ENCODE assay signal across 8 cellular contexts in the genomic region with DNA sequence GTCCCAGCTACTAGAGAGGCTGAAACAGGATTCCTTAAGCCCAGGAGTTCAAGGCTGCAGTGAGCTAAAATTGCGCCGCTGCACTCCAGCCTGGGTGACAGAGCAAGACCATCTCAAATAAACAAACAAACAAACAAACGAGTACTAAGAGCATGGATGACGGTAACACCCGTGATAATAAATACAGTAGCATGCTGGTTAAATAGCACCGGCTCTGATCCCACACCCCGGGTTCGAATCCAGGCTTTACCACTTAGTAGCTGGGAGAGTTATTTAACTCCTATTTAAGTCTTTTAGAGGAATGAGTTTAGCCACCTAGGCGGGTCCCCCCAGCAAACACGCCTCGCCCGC. TPM values are rescaled to one million over a fixed set of nuclear protein-coding genes. Genes with fewer than 3 reads are reported as not detected.
DNase-seq lines count a peak whose midpoint lies in the region; ATAC-seq and TF ChIP-seq lines count a peak whose summit lies in the region.

No MANE protein-coding gene starts in this region.

- peak overlapping the region; percentile 94 for H3K4me3 Mint-ChIP-seq in dendritic cell treated with granulocyte-macrophage colony-stimulating factor and Interleukin-4, amounts not matched to agents 40 ng/mL and 50 ng/mL, for 4 days
- H3K4me3 Mint-ChIP-seq in natural killer cell treated with Interleukin-12 subunit alpha and Interleukin-12 subunit beta and Interleukin-15 and Interleukin-18, amount 100 ng/mL, for 72 hours = peak overlapping the region; percentile 93

- intact Hi-C loops in dendritic cell treated with granulocyte-macrophage colony-stimulating factor and Interleukin-4, amounts not matched to agents 40 ng/mL and 50 ng/mL, for 4 days (cut with micrococcal nuclease) = no loop called here

- H2AFZ ChIP-seq in KMS-11 (ENCODE audit: low read depth) = peak overlapping the region; percentile 91

- peaks cover 30% of the 10 kb centered on the region for H3K36me3 Mint-ChIP-seq in dendritic cell treated with granulocyte-macrophage colony-stimulating factor and Interleukin-4, amounts not matched to agents 40 ng/mL and 50 ng/mL, for 4 days (ENCODE audit: low read depth)
- H3K36me3 Mint-ChIP-seq in natural killer cell treated with Interleukin-12 subunit alpha and Interleukin-12 subunit beta and Interleukin-15 and Interleukin-18, amount 100 ng/mL, for 72 hours = no peaks in the 10 kb centered on the region

- peaks cover 3% of the 10 kb centered on the region for H3K27me3 ChIP-seq in BJ (ENCODE audit: control insufficient read depth, insufficient read depth, low read length)
- H3K27me3 ChIP-seq in KMS-11 (ENCODE audit: insufficient read depth, low read depth) = no peaks in the 10 kb centered on the region

- peak overlapping the region; percentile 88 for H3K9ac ChIP-seq in KMS-11

- CTCF ChIA-PET in BJ (lab: Yijun Ruan, JAX) = interaction anchor here (1.2 to 1.6 kb wide), 2 partner anchors 48 to 54 kb away, joined by 3 read pairs; no protein-coding TSS in a partner anchor
- CTCF ChIA-PET in GM10248 (lab: Yijun Ruan, JAX) = no interaction called here

- POLR2A ChIA-PET in BJ (lab: Charles Lee) = no interaction called here
- POLR2A ChIA-PET in GM10248 (lab: Yijun Ruan, JAX) = no interaction called here

- no peak for ATAC-seq in natural killer cell treated with Interleukin-12 subunit alpha and Interleukin-12 subunit beta and Interleukin-15 and Interleukin-18, amount 100 ng/mL, for 72 hours
- ATAC-seq in HG02938 (IDR thresholded peaks at IDR 0.05; ENCODE audit: unreplicated experiment) (no peak), GM21529 (IDR thresholded peaks at IDR 0.05; ENCODE audit: unreplicated experiment) (no peak)

- DNase-seq in BJ (ENCODE audit: low read depth) = no peak
- no peak for DNase-seq in natural killer cell treated with Interleukin-12 subunit alpha and Interleukin-12 subunit beta and Interleukin-15 and Interleukin-18, amount 100 ng/mL, for 72 hours (ENCODE audit: low spot score)
- DNase-seq in C1 segment of cervical spinal cord (lab: John Stamatoyannopoulos, UW) = no peak
- DNase-seq in GM10248 (ENCODE audit: extremely low spot score) = no peak

- H3K9me3 Mint-ChIP-seq in dendritic cell treated with granulocyte-macrophage colony-stimulating factor and Interleukin-4, amounts not matched to agents 40 ng/mL and 50 ng/mL, for 4 days = no peaks in the 10 kb centered on the region
- H3K9me3 Mint-ChIP-seq in natural killer cell treated with Interleukin-12 subunit alpha and Interleukin-12 subunit beta and Interleukin-15 and Interleukin-18, amount 100 ng/mL, for 72 hours = no peaks in the 10 kb centered on the region

- peaks cover 7% of the 10 kb centered on the region for H3K4me1 ChIP-seq in KMS-11 (ENCODE audit: low read depth, poor library complexity, severe bottlenecking)

- no peaks in the 10 kb centered on the region for H4K20me1 ChIP-seq in KMS-11 (ENCODE audit: insufficient read depth)

- no peak overlapping the region for H3K27ac ChIP-seq in KMS-11

- peak overlapping the region; percentile 98 for H3K4me3 ChIP-seq in BJ (ENCODE audit: low read depth, low read length)
- H3K4me3 ChIP-seq in KMS-11 (IDR thresholded peaks at IDR 0.05; ENCODE audit: insufficient read depth, low read depth, low read length) = no peak overlapping the region

- H3K36me3 ChIP-seq in BJ (ENCODE audit: control insufficient read depth, insufficient read depth, low read length) = peaks cover 7% of the 10 kb centered on the region
- peaks cover 2% of the 10 kb centered on the region; the same call in 1 of the 2 replicates for H3K36me3 ChIP-seq in KMS-11 (ENCODE audit: insufficient read depth)

- peak overlapping the region; percentile 92 for H3K27ac Mint-ChIP-seq in dendritic cell treated with granulocyte-macrophage colony-stimulating factor and Interleukin-4, amounts not matched to agents 40 ng/mL and 50 ng/mL, for 4 days
- H3K27ac Mint-ChIP-seq in natural killer cell treated with Interleukin-12 subunit alpha and Interleukin-12 subunit beta and Interleukin-15 and Interleukin-18, amount 100 ng/mL, for 72 hours = peak overlapping the region; percentile 64 to 92

- peaks cover 33% of the 10 kb centered on the region for H3K27me3 Mint-ChIP-seq in dendritic cell treated with granulocyte-macrophage colony-stimulating factor and Interleukin-4, amounts not matched to agents 40 ng/mL and 50 ng/mL, for 4 days
- H3K27me3 Mint-ChIP-seq in natural killer cell treated with Interleukin-12 subunit alpha and Interleukin-12 subunit beta and Interleukin-15 and Interleukin-18, amount 100 ng/mL, for 72 hours = no peaks in the 10 kb centered on the region

- peaks cover 33% of the 10 kb centered on the region for H3K4me1 Mint-ChIP-seq in dendritic cell treated with granulocyte-macrophage colony-stimulating factor and Interleukin-4, amounts not matched to agents 40 ng/mL and 50 ng/mL, for 4 days (ENCODE audit: low read depth)
- H3K4me1 Mint-ChIP-seq in natural killer cell treated with Interleukin-12 subunit alpha and Interleukin-12 subunit beta and Interleukin-15 and Interleukin-18, amount 100 ng/mL, for 72 hours (ENCODE audit: low read depth in 2 of 2) = peaks cover 12 to 13% of the 10 kb centered on the region in 2 donors

- peaks cover 32% of the 10 kb centered on the region for H3K79me2 ChIP-seq in KMS-11 (ENCODE audit: insufficient read depth, low read depth)

- H3K4me2 ChIP-seq in KMS-11 = peak overlapping the region; percentile 88; the same call in 1 of the 2 replicates

- TF ChIP-seq CTCF in BJ (IDR thresholded peaks at IDR 0.05; ENCODE audit: insufficient read depth, low read depth, low read length) (no peak), KMS-11 (conservative IDR thresholded peaks at IDR 0.05; ENCODE audit: low read depth, low read length) (no peak), GM10248 (IDR thresholded peaks at IDR 0.05; ENCODE audit: control extremely low read depth, extremely low read depth, low read depth, missing control alignments) (no peak)

RNA-seq across cellular contexts. Expression of a gene that starts 0.3 kb away (rescaled TPM):
- 43.9 and 54.6 TPM in 2 replicates for polyA plus RNA-seq in BJ (2011; rRNA removed)
- polyA minus RNA-seq in BJ (2011; rRNA and poly(A)+ RNA removed) = 50.9 and 67.2 TPM in 2 replicates
- total RNA-seq in natural killer cell treated with Interleukin-12 subunit alpha and Interleukin-12 subunit beta and Interleukin-15 and Interleukin-18, amount 100 ng/mL, for 72 hours = 10 to 100 TPM; 29.8 to 65.9 TPM

RNA-seq across cellular contexts. Expression of a gene that starts 30.9 kb away (rescaled TPM):
- polyA plus RNA-seq in BJ (2011; rRNA removed) = not detected in 2 replicates
- polyA minus RNA-seq in BJ (2011; rRNA and poly(A)+ RNA removed) = not detected in 2 replicates
- total RNA-seq in natural killer cell treated with Interleukin-12 subunit alpha and Interleukin-12 subunit beta and Interleukin-15 and Interleukin-18, amount 100 ng/mL, for 72 hours = not detected

RNA-seq across cellular contexts. Expression of a gene that starts 53.2 kb away (rescaled TPM):
- 2.8 and 3.5 TPM in 2 replicates for polyA plus RNA-seq in BJ (2011; rRNA removed)
- 1.1 and 1.6 TPM in 2 replicates for polyA minus RNA-seq in BJ (2011; rRNA and poly(A)+ RNA removed)
- 1 to 10 TPM; 8.7 TPM for total RNA-seq in natural killer cell treated with Interleukin-12 subunit alpha and Interleukin-12 subunit beta and Interleukin-15 and Interleukin-18, amount 100 ng/mL, for 72 hours
